Comparison of ENCODE assay signal across 9 cellular contexts in the genomic region with DNA sequence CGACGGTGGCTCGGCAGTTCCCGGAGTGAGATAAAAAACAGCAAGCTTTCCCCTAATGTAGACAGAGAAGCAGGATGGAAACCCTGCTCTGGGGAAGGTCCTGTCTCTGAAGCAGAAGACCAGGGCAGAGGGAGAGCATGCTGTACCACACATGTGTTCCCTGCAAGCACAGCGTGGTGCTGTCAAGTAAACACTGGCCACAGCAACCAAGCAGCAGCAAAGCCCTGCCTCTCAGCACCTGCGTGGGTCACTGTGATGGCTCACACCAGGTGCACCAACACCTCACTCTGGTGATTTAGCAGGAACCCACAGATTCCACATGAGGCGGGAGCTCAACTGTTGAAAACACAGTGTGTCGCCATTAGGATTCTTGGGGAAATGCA.
DNase-seq lines count a peak whose midpoint lies in the region; ATAC-seq and TF ChIP-seq lines count a peak whose summit lies in the region.
"Had no signal": no experiment of that assay in that cellular context is flagged by ENCODE, and none has a peak within 500 bp of the region (broad histone marks: within the 10 kb centered on the region; RNA-seq: fewer than 3 reads in every experiment).

No MANE protein-coding gene starts in this region.

- TF ChIP-seq CTCF in Panc1 (IDR thresholded peaks at IDR 0.05), result no peak
- TF ChIP-seq CTCF in fibroblast of mammary gland (conservative IDR thresholded peaks at IDR 0.05; ENCODE audit: control insufficient read depth, insufficient read depth, low read depth, low read length), result no peak
- no peak for TF ChIP-seq CTCF in gastrocnemius medialis (IDR thresholded peaks at IDR 0.05 in 4 of 5, conservative IDR thresholded peaks at IDR 0.05 in 1 of 5)

- DNase-seq in Panc1 (ENCODE audit: low read depth, low spot score) (no peak), fibroblast of mammary gland (ENCODE audit: low read depth) (peak; percentile 8), gastrocnemius medialis (peak in 1 of 2 donors; percentile 35), SW 1271 (lab: John Stamatoyannopoulos, UW) (no peak)
- DNase-seq in activated CD4-positive, alpha-beta T cell treated with anti-CD3 and anti-CD28 coated beads, Interleukin-2, amount 50 U/mL, for 1 hour, result no peak
- DNase-seq: activated effector memory CD4-positive, alpha-beta T cell treated with Interleukin-2 at 50 U/mL for 16 hours had no signal

- intact Hi-C loops in Panc1 (cut with micrococcal nuclease; ENCODE audit: unreplicated experiment) (no loop called here), gastrocnemius medialis (cut with DNase I; ENCODE audit: low total_unique reads) (loop anchor here (2.0 kb wide), 1 partner anchor 71 kb away; no protein-coding TSS in a partner anchor)

- in situ Hi-C loops in Panc1 (cut with HindIII; ENCODE audit: low pct_unique_long_range_greater_than_20kb, low sequenced_read_pairs) (no loop called here), gastrocnemius medialis (cut with MboI; ENCODE audit: low sequenced_read_pairs in 4 of 4) (no loop called here)

- BruUV-seq in Panc1 (replicated peaks; lab: Mats Ljungman, UMichigan), result no TSS peak

- H3K4me3 ChIP-seq in Panc1 (ENCODE audit: low read depth in 2 of 2, low read length in 2 of 2) (peak overlapping the region in 1 of 2 experiments; percentile 21; a peak in 2 of 4 replicates), fibroblast of mammary gland (ENCODE audit: control insufficient read depth, low read depth, low read length) (peak overlapping the region; percentile 18), gastrocnemius medialis (peak overlapping the region in 2 of 4 donors; percentile 26 to 29)

- H3K9me3 ChIP-seq in Panc1 (ENCODE audit: control insufficient read depth, insufficient read depth, low read depth, low read length), result no peaks in the 10 kb centered on the region
- no peaks in the 10 kb centered on the region for H3K9me3 ChIP-seq in gastrocnemius medialis

- CTCF ChIA-PET in Panc1 (lab: Charles Lee), result no interaction called here

- ATAC-seq in GM19397 (IDR thresholded peaks at IDR 0.05; ENCODE audit: unreplicated experiment), result peak; percentile 41
- peak; percentile 46 for ATAC-seq in Panc1
- peak in 1 of 2 donors; percentile 57 for ATAC-seq in gastrocnemius medialis
- ATAC-seq in GM18858 (IDR thresholded peaks at IDR 0.05; ENCODE audit: unreplicated experiment), result no peak
- no peak for ATAC-seq in GM19324 (IDR thresholded peaks at IDR 0.05; ENCODE audit: low FRiP score, unreplicated experiment)

- peaks cover 20% of the 10 kb centered on the region for H3K4me1 ChIP-seq in Panc1 (ENCODE audit: control insufficient read depth, insufficient read depth, low read length)
- peaks cover 11 to 17% of the 10 kb centered on the region in 2 donors for H3K4me1 ChIP-seq in gastrocnemius medialis

- no peaks in the 10 kb centered on the region for H3K36me3 ChIP-seq in Panc1 (ENCODE audit: control insufficient read depth, insufficient read depth, low read length)
- no peaks in the 10 kb centered on the region for H3K36me3 ChIP-seq in gastrocnemius medialis

- H3K27ac ChIP-seq in Panc1 (ENCODE audit: low read length), result peak overlapping the region; percentile 60
- peak overlapping the region in 3 of 4 donors; percentile 38 to 64 (median 60) for H3K27ac ChIP-seq in gastrocnemius medialis

- POLR2A ChIA-PET in Panc1 (lab: Charles Lee), result no interaction called here

- H3K27me3 ChIP-seq in Panc1 (ENCODE audit: control insufficient read depth, insufficient read depth, low read length), result no peaks in the 10 kb centered on the region
- no peaks in the 10 kb centered on the region for H3K27me3 ChIP-seq in gastrocnemius medialis

- no peak for TF ChIP-seq POLR2A in gastrocnemius medialis (IDR thresholded peaks at IDR 0.05)

Comparison
In these comparisons a context has a peak if more than half of its experiments do, and no peak if none do; other contexts are left out.
1. ATAC-seq: peak in GM19397 (single experiment) and Panc1 (single experiment); none in GM18858 (single experiment) and GM19324 (single experiment).